Comparison of ENCODE assay signal across 1 cellular context in the genomic region with DNA sequence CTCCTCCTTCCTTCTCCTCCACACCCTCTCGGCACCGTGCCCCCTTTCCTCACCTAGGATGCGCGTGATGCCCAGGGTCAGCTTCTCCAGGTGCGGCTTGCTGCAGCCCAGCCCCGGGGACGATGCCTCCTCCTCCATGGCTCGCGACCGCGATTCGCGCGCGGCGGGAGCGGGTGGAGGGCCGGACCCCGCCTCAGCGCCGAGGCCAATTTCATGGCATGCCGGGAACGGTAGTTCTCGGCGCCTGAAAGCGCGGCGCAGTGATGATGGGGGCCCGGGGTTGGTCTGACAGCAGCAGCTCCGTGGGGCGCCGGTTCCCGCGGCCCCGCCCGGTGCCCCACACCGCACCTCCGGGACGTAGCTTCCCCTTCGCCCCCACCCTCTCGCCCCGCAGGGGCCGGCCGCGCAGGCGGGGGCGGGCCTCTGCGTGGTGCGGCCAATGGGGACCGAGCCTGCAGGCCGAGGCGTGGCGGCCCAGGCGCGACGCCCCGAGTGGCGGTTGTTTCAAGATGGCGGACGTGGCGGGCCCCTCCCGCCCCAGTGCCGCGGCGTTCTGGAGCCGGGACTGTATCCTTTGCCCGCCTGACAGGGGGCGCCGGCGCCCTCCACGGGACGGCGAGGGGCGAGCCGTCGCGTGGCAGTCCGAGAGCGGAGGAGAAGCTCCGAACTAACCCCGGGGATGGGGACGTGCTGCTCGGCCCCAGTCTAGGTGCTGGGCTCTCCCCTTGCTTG.
TF ChIP-seq lines count a peak whose summit lies in the region.

A gene (plus strand): TSS at position 498 of the 732 bp plus-strand sequence. CDS start 12 bp downstream, at position 510.
A gene with protein sequence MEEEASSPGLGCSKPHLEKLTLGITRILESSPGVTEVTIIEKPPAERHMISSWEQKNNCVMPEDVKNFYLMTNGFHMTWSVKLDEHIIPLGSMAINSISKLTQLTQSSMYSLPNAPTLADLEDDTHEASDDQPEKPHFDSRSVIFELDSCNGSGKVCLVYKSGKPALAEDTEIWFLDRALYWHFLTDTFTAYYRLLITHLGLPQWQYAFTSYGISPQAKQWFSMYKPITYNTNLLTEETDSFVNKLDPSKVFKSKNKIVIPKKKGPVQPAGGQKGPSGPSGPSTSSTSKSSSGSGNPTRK (minus strand): TSS at position 373 of the 732 bp plus-strand sequence. CDS start 235 bp downstream, at position 138.

TF ChIP-seq in HepG2, 621 proteins besides CTCF, POLR2A, EP300 and RAD21 (continued from another document):
- TF ChIP-seq, protein P1, sequence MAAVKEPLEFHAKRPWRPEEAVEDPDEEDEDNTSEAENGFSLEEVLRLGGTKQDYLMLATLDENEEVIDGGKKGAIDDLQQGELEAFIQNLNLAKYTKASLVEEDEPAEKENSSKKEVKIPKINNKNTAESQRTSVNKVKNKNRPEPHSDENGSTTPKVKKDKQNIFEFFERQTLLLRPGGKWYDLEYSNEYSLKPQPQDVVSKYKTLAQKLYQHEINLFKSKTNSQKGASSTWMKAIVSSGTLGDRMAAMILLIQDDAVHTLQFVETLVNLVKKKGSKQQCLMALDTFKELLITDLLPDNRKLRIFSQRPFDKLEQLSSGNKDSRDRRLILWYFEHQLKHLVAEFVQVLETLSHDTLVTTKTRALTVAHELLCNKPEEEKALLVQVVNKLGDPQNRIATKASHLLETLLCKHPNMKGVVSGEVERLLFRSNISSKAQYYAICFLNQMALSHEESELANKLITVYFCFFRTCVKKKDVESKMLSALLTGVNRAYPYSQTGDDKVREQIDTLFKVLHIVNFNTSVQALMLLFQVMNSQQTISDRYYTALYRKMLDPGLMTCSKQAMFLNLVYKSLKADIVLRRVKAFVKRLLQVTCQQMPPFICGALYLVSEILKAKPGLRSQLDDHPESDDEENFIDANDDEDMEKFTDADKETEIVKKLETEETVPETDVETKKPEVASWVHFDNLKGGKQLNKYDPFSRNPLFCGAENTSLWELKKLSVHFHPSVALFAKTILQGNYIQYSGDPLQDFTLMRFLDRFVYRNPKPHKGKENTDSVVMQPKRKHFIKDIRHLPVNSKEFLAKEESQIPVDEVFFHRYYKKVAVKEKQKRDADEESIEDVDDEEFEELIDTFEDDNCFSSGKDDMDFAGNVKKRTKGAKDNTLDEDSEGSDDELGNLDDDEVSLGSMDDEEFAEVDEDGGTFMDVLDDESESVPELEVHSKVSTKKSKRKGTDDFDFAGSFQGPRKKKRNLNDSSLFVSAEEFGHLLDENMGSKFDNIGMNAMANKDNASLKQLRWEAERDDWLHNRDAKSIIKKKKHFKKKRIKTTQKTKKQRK (IDR thresholded peaks at IDR 0.05; ENCODE audit: low read length) = no peak
- TF ChIP-seq ZSCAN25 (CRISPR knock-in tag; IDR thresholded peaks at IDR 0.05) (peak; percentile 21; the same call in 1 of the 2 replicates), POLR2AphosphoS5 (IDR thresholded peaks at IDR 0.05; ENCODE audit: low read depth, low read length) (peak; percentile 46), CBX2 (IDR thresholded peaks at IDR 0.05; ENCODE audit: low read depth, low read length) (no peak), CBX2 (CRISPR knock-in tag; IDR thresholded peaks at IDR 0.05; ENCODE audit: low read depth) (no peak), ZNF232 (CRISPR knock-in tag; IDR thresholded peaks at IDR 0.05; ENCODE audit: borderline replicate concordance) (no peak), ZNF83 (CRISPR knock-in tag; IDR thresholded peaks at IDR 0.05; ENCODE audit: borderline replicate concordance) (0 out of 2 replicates have a peak, but pooled peaks have one; percentile 35), ZNF350 (CRISPR knock-in tag; IDR thresholded peaks at IDR 0.05; ENCODE audit: borderline replicate concordance, low read depth) (no peak), PRMT3 (CRISPR knock-in tag; IDR thresholded peaks at IDR 0.05; ENCODE audit: borderline replicate concordance, low read depth) (0 out of 2 replicates have a peak, but pooled peaks have one; percentile 7), MAFK (conservative IDR thresholded peaks at IDR 0.05 in 1 of 2, IDR thresholded peaks at IDR 0.05 in 1 of 2; ENCODE audit: low read length in 2 of 2) (no peak), TRIM24 (CRISPR knock-in tag; IDR thresholded peaks at IDR 0.05) (no peak), ARNT2 (CRISPR knock-in tag; IDR thresholded peaks at IDR 0.05; ENCODE audit: low read depth) (peak; percentile 77; the same call in 1 of the 2 replicates), POGZ (CRISPR knock-in tag; IDR thresholded peaks at IDR 0.05) (peak; percentile 85), ZFY (CRISPR knock-in tag; IDR thresholded peaks at IDR 0.05) (peak; percentile 84), GTF2F1 (IDR thresholded peaks at IDR 0.05; ENCODE audit: low read length) (no peak), NAIF1 (CRISPR knock-in tag; IDR thresholded peaks at IDR 0.05; ENCODE audit: borderline replicate concordance) (no peak), SPEN (CRISPR knock-in tag; IDR thresholded peaks at IDR 0.05; ENCODE audit: low read depth) (peak; percentile 76), ATF7-NPFF (CRISPR knock-in tag; IDR thresholded peaks at IDR 0.05; ENCODE audit: low read depth) (peak; percentile 3; the same call in 1 of the 2 replicates), ZBTB7B (CRISPR knock-in tag; IDR thresholded peaks at IDR 0.05) (peak; percentile 72; the same call in 1 of the 2 replicates), ZNF260 (CRISPR knock-in tag; IDR thresholded peaks at IDR 0.05; ENCODE audit: borderline replicate concordance, low read depth) (no peak), KDM5A (IDR thresholded peaks at IDR 0.05; ENCODE audit: borderline replicate concordance, low read length) (peak; percentile 43; the same call in 1 of the 2 replicates), XBP1 (CRISPR knock-in tag; IDR thresholded peaks at IDR 0.05) (no peak), RBFOX2 (IDR thresholded peaks at IDR 0.05; ENCODE audit: low read depth, low read length) (peak; percentile 80), ZNF367 (CRISPR knock-in tag; IDR thresholded peaks at IDR 0.05; ENCODE audit: borderline replicate concordance) (no peak), ZMYM4 (CRISPR knock-in tag; IDR thresholded peaks at IDR 0.05) (peak; percentile 97)
- TF ChIP-seq, protein P2, sequence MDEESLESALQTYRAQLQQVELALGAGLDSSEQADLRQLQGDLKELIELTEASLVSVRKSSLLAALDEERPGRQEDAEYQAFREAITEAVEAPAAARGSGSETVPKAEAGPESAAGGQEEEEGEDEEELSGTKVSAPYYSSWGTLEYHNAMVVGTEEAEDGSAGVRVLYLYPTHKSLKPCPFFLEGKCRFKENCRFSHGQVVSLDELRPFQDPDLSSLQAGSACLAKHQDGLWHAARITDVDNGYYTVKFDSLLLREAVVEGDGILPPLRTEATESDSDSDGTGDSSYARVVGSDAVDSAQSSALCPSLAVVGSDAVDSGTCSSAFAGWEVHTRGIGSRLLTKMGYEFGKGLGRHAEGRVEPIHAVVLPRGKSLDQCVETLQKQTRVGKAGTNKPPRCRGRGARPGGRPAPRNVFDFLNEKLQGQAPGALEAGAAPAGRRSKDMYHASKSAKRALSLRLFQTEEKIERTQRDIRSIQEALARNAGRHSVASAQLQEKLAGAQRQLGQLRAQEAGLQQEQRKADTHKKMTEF (CRISPR knock-in tag; IDR thresholded peaks at IDR 0.05) = peak; percentile 61
- TF ChIP-seq, protein P3, sequence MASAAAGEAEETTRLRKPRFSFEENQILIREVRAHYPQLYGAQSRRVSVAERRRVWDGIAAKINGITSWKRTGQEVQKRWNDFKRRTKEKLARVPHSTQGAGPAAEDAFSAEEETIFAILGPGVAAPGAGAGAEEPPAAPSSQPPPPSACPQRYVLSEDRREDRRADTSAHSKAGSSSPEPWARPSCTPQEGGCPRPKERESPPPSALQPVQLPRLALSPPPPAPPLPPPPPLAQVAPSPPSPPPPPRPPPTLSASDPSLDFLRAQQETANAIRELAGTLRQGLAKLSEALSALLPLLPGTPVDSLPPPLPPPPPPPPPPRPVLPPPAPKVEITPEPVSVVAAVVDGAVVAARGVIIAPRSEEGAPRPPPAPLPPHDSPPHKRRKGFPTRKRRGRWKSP (CRISPR knock-in tag; IDR thresholded peaks at IDR 0.05) = peak; percentile 53
- TF ChIP-seq, protein P4, sequence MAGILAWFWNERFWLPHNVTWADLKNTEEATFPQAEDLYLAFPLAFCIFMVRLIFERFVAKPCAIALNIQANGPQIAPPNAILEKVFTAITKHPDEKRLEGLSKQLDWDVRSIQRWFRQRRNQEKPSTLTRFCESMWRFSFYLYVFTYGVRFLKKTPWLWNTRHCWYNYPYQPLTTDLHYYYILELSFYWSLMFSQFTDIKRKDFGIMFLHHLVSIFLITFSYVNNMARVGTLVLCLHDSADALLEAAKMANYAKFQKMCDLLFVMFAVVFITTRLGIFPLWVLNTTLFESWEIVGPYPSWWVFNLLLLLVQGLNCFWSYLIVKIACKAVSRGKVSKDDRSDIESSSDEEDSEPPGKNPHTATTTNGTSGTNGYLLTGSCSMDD (CRISPR knock-in tag; IDR thresholded peaks at IDR 0.05) = no peak
- TF ChIP-seq, protein P5, sequence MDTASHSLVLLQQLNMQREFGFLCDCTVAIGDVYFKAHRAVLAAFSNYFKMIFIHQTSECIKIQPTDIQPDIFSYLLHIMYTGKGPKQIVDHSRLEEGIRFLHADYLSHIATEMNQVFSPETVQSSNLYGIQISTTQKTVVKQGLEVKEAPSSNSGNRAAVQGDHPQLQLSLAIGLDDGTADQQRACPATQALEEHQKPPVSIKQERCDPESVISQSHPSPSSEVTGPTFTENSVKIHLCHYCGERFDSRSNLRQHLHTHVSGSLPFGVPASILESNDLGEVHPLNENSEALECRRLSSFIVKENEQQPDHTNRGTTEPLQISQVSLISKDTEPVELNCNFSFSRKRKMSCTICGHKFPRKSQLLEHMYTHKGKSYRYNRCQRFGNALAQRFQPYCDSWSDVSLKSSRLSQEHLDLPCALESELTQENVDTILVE (CRISPR knock-in tag; IDR thresholded peaks at IDR 0.05) = peak; percentile 71; the same call in 1 of the 2 replicates
